13 cellular contexts compared by ENCODE assay signal in genomic region chr9:17018001-17018491, GRCh38.
DNase-seq lines count a peak whose midpoint lies in the region; TF ChIP-seq lines count a peak whose summit lies in the region.
"Had no signal": no experiment of that assay in that cellular context is flagged by ENCODE, and none has a peak within 500 bp of the region (broad histone marks: within the 10 kb centered on the region; RNA-seq: fewer than 3 reads in every experiment).

No MANE protein-coding gene starts in this region.

- H3K4me1 ChIP-seq in suprapubic skin (peaks cover 24% of the 10 kb centered on the region), H9 (ENCODE audit: insufficient read depth, low read length) (0 out of 2 replicates have a peak, but pooled peaks cover 2% of the 10 kb centered on the region)

- WGBS in suprapubic skin = 74% methylated on average over 9 of the region's 9 CpGs
- no CpG with 5 or more reads among the region's 9 CpGs for WGBS in H9 (ENCODE audit: extremely low coverage, insufficient read length, low lambda C conversion rate)

- H3K9me3 Mint-ChIP-seq in H9 = no peaks in the 10 kb centered on the region

- H3T11ph ChIP-seq in H9 (ENCODE audit: low read length) = no peak overlapping the region

- H2BK15ac ChIP-seq in H9 (ENCODE audit: low read depth, low read length) = no peak overlapping the region

- H3K4me3 ChIP-seq in astrocyte of the spinal cord (ENCODE audit: low read depth, low read length) = no peak overlapping the region
- no peak overlapping the region for H3K4me3 ChIP-seq in suprapubic skin

- no peaks in the 10 kb centered on the region for H3K23me2 ChIP-seq in H9 (ENCODE audit: insufficient read length, low read depth, low read length, poor library complexity, severe bottlenecking)

- H3K4me1 Mint-ChIP-seq in H9 = peaks cover 4 to 8% of the 10 kb centered on the region in 2 experiments

- in situ Hi-C loops in astrocyte of the spinal cord (cut with HindIII; ENCODE audit: low sequenced_read_pairs) (no loop called here), ACHN (cut with HindIII; ENCODE audit: low pct_ligation_motif_present, low pct_unique_long_range_greater_than_20kb, low sequenced_read_pairs) (no loop called here)

- H3K27ac Mint-ChIP-seq in H9 = no peak overlapping the region
- H3K27ac Mint-ChIP-seq: activated CD8-positive, alpha-beta T cell treated with anti-CD3 and anti-CD28 coated beads for 36 hours had no signal

- H3K14ac ChIP-seq in H9 (ENCODE audit: insufficient read depth, low read length) = no peak overlapping the region

- H3K79me2 ChIP-seq in H9 (ENCODE audit: insufficient read depth, low read length) = no peaks in the 10 kb centered on the region

- no peak overlapping the region for H2BK120ac ChIP-seq in H9 (ENCODE audit: low read depth, low read length, poor library complexity, severe bottlenecking)

- no peaks in the 10 kb centered on the region for H3K79me1 ChIP-seq in H9 (ENCODE audit: insufficient read depth, low read depth, low read length, poor library complexity, severe bottlenecking)

- H3K4me3 Mint-ChIP-seq in H9 = no peak overlapping the region
- H3K4me3 Mint-ChIP-seq: activated CD8-positive, alpha-beta T cell treated with anti-CD3 and anti-CD28 coated beads for 36 hours had no signal

- no peaks in the 10 kb centered on the region for H4K20me1 ChIP-seq in H9 (ENCODE audit: control insufficient read depth, insufficient read depth, insufficient read length)

- H3K36me3 Mint-ChIP-seq in H9 (ENCODE audit: insufficient read depth in 1 of 3, low read depth in 3 of 3) = no peaks in the 10 kb centered on the region; a peak in 1 of 7 replicates

- H3K27me3 ChIP-seq in suprapubic skin (no peaks in the 10 kb centered on the region), H9 (ENCODE audit: insufficient read depth, low read length) (no peaks in the 10 kb centered on the region)

- no peak overlapping the region for H2BK20ac ChIP-seq in H9 (ENCODE audit: low read depth, low read length, poor library complexity, severe bottlenecking)

- no peak overlapping the region for H4K5ac ChIP-seq in H9 (ENCODE audit: insufficient read length, low read depth, low read length)

- H4K8ac ChIP-seq in H9 (replicated peaks; ENCODE audit: insufficient read length, low read depth, low read length) = no peak overlapping the region

- no peaks in the 10 kb centered on the region for H3K36me3 ChIP-seq in suprapubic skin

- no peaks in the 10 kb centered on the region for H3K27me3 Mint-ChIP-seq in H9 (ENCODE audit: low read depth)
- H3K27me3 Mint-ChIP-seq: activated CD8-positive, alpha-beta T cell treated with anti-CD3 and anti-CD28 coated beads for 36 hours had no signal

- no peak overlapping the region for H3K4me2 ChIP-seq in H9 (ENCODE audit: insufficient read depth, insufficient read length, low read length)

- TF ChIP-seq CTCF in astrocyte of the spinal cord (IDR thresholded peaks at IDR 0.05; ENCODE audit: low read depth, low read length) = no peak
- no peak for TF ChIP-seq CTCF in suprapubic skin (IDR thresholded peaks at IDR 0.05)
- no peak for TF ChIP-seq CTCF in H9 (conservative IDR thresholded peaks at IDR 0.05)

- TF ChIP-seq EP300 in suprapubic skin (IDR thresholded peaks at IDR 0.05) = peak; percentile 74

- H3K18ac ChIP-seq in H9 (ENCODE audit: insufficient read length, low read depth, low read length) = no peak overlapping the region

- no peak overlapping the region for H3K56ac ChIP-seq in H9 (ENCODE audit: insufficient read length, low read depth, low read length)

- no peak overlapping the region for H3K23ac ChIP-seq in H9 (ENCODE audit: insufficient read length, low read depth, low read length)

- H4K91ac ChIP-seq in H9 (ENCODE audit: insufficient read length, low read depth, low read length) = no peak overlapping the region

- H2AK5ac ChIP-seq in H9 (ENCODE audit: insufficient read length, low read length) = no peak overlapping the region

- H2BK12ac ChIP-seq in H9 (ENCODE audit: insufficient read length, low read depth, low read length) = no peak overlapping the region

- H3K27ac ChIP-seq in suprapubic skin (peak overlapping the region; percentile 57), H9 (ENCODE audit: insufficient read length, low read depth, low read length) (no peak overlapping the region)
- H3K27ac ChIP-seq: epithelial cell of prostate had no signal

- H3K9me3 ChIP-seq in suprapubic skin = no peaks in the 10 kb centered on the region
- no peaks in the 10 kb centered on the region for H3K9me3 ChIP-seq in H9 (ENCODE audit: control insufficient read depth, low read depth, low read length)

- TF ChIP-seq POLR2A in suprapubic skin (IDR thresholded peaks at IDR 0.05) = no peak

- DNase-seq in GM04504 (ENCODE audit: low read depth) (peak; percentile 40), astrocyte of the spinal cord (ENCODE audit: low read depth, low spot score) (peak; percentile 86), hypothalamus (lab: John Stamatoyannopoulos, UW) (peak in 32 of 51 donors; percentile 7 to 57 (median 24)), suprapubic skin (ENCODE audit: low spot score in 2 of 2) (peak; percentile 66 to 83), ACHN (no peak), NCI-H2107 treated with DMSO at 0.1 percent for 48 hours (lab: John Stamatoyannopoulos, UW; ENCODE audit: unreplicated experiment) (no peak), H9 (no peak)
- DNase-seq in stimulated activated CD4-positive, alpha-beta T cell treated with anti-CD3 and anti-CD28 coated beads, Interleukin-2, amount 100 ng/mL, for 24 hours = no peak
- DNase-seq: activated CD8-positive, alpha-beta T cell treated with anti-CD3 and anti-CD28 coated beads for 36 hours; DMS 273 treated with DMSO at 0.1 percent for 48 hours; Kasumi-1; NCI-H526 treated with DMSO at 0.1 percent for 48 hours had no signal

- H2BK5ac ChIP-seq in H9 (ENCODE audit: insufficient read length, low read length) = no peak overlapping the region

- H3K4ac ChIP-seq in H9 (ENCODE audit: low read depth, low read length) = no peak overlapping the region

- H3K9ac ChIP-seq in H9 (ENCODE audit: extremely low read depth, insufficient read length, low read length) = no peak overlapping the region

- no peak overlapping the region for H2AFZ ChIP-seq in H9 (ENCODE audit: low read length)

Comparison
In these comparisons a context has a peak if more than half of its experiments do, and no peak if none do; other contexts are left out.
1. DNase-seq: peak in GM04504 (single experiment), astrocyte of the spinal cord (single experiment), hypothalamus (32 of 51) and suprapubic skin (2 of 2); none in stimulated activated CD4-positive, alpha-beta T cell treated with anti-CD3 and anti-CD28 coated beads, Interleukin-2, amount 100 ng/mL, for 24 hours (0 of 2), ACHN (single experiment), NCI-H2107 treated with DMSO at 0.1 percent for 48 hours (single experiment) and H9 (single experiment).